ENCODE assay signal across 14 cellular contexts in the genomic region with DNA sequence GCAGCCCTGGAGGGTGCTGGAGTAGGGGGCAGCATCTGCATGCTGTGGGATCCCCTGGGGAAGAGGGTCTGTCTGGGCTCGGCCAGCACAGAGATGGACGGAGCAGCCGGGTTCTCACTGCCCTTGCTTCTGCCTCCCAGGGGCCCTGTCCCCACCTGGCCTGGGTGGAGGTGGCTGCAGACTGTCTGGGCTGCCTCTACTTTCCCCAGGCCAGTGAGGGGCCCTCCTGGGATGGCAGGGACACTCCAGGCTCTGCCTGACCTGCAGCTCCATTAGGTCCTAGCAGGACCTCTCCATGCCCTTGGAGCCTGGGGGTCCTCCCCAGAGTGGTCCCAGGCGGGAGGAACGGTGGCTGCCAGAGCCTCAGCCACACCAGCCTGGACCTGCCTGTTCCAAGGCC.
"Had no signal": no experiment of that assay in that cellular context is flagged by ENCODE, and none has a peak within 500 bp of the region (broad histone marks: within the 10 kb centered on the region; RNA-seq: fewer than 3 reads in every experiment).

No MANE protein-coding gene starts in this region.

- DNase-seq: activated CD4-positive, alpha-beta T cell treated with anti-CD3 and anti-CD28 coated beads, Interleukin-2, amount 50 U/mL, for 48 hours; activated CD4-positive, CD25-positive, alpha-beta regulatory T cell treated with anti-CD3 and anti-CD28 coated beads, Interleukin-2, amount 50 U/mL, for 72 hours; activated effector memory CD4-positive, alpha-beta T cell treated with anti-CD3 and anti-CD28 coated beads, Interleukin-2, amount 50 U/mL, for 16 hours; anterior cingulate cortex; effector CD8-positive, alpha-beta T cell; midbrain; nucleus accumbens; stimulated activated CD4-positive, alpha-beta T cell treated with anti-CD3 and anti-CD28 coated beads, Interleukin-4, amount 100 ng/mL, for 4 hours; thyroid gland; uterus had no signal

- H3K36me3 ChIP-seq: thyroid gland, uterus had no signal

- H3K4me3 ChIP-seq: lung, thyroid gland, uterus had no signal

- H3K27me3 ChIP-seq: thyroid gland, uterus had no signal

- ATAC-seq: activated naive CD4-positive, alpha-beta T cell treated with anti-CD3 and anti-CD28 coated beads, Interleukin-2, amount 50 U/mL, for 72 hours; activated T-cell treated with anti-CD3 and anti-CD28 coated beads, Interleukin-2, amount 50 U/mL, for 4 hours; naive thymus-derived CD8-positive, alpha-beta T cell had no signal

- H3K27ac ChIP-seq: thyroid gland, uterus had no signal

- H3K9me3 ChIP-seq: thyroid gland, uterus had no signal
